In genomic region chr4:3204021-3204431, GRCh38 we compare ENCODE assay signal across 11 cellular contexts. TPM values are rescaled to one million over a fixed set of nuclear protein-coding genes. Genes with fewer than 3 reads are reported as not detected.
DNase-seq lines count a peak whose midpoint lies in the region; ATAC-seq and TF ChIP-seq lines count a peak whose summit lies in the region.
"Had no signal": no experiment of that assay in that cellular context is flagged by ENCODE, and none has a peak within 500 bp of the region (broad histone marks: within the 10 kb centered on the region; RNA-seq: fewer than 3 reads in every experiment).

No MANE protein-coding gene starts in this region.

- no peak overlapping the region for H3K9ac ChIP-seq in neural progenitor cell

- H3K36me3 Mint-ChIP-seq in activated CD4-positive, alpha-beta T cell treated with anti-CD3 and anti-CD28 coated beads, Interleukin-2, amount 10 ng/mL, durations not matched to agents 7 days and 5 days (ENCODE audit: low read depth) = peaks cover 62% of the 10 kb centered on the region
- peaks cover 38% of the 10 kb centered on the region for H3K36me3 Mint-ChIP-seq in activated CD4-positive, alpha-beta T cell treated with anti-CD3 and anti-CD28 coated beads, Interleukin-2, amount 10 ng/mL, durations not matched to agents 24 days and 14 days (ENCODE audit: low read depth)
- H3K36me3 Mint-ChIP-seq in neural progenitor cell = peaks cover 19% of the 10 kb centered on the region

- H3K27ac ChIP-seq in esophagus muscularis mucosa (replicated peaks in 1 of 4) (peak overlapping the region; percentile 68 to 86 (median 75)), upper lobe of right lung (peak overlapping the region; percentile 33), neural progenitor cell (no peak overlapping the region)
- H3K27ac ChIP-seq: A549 had no signal

- H3K4me2 ChIP-seq in neural progenitor cell = no peak overlapping the region
- H3K4me2 ChIP-seq: A549 had no signal

- H3K27me3 Mint-ChIP-seq in activated CD4-positive, alpha-beta T cell treated with anti-CD3 and anti-CD28 coated beads, Interleukin-2, amount 10 ng/mL, durations not matched to agents 7 days and 5 days = no peaks in the 10 kb centered on the region
- no peaks in the 10 kb centered on the region for H3K27me3 Mint-ChIP-seq in activated CD4-positive, alpha-beta T cell treated with anti-CD3 and anti-CD28 coated beads, Interleukin-2, amount 10 ng/mL, durations not matched to agents 24 days and 14 days
- no peaks in the 10 kb centered on the region for H3K27me3 Mint-ChIP-seq in neural progenitor cell (ENCODE audit: insufficient read depth, low read depth)

- DNase-seq in activated CD4-positive, alpha-beta T cell treated with anti-CD3 and anti-CD28 coated beads, Interleukin-2, amount 10 ng/mL, durations not matched to agents 7 days and 5 days = no peak
- DNase-seq in activated CD4-positive, alpha-beta T cell treated with anti-CD3 and anti-CD28 coated beads, Interleukin-2, amount 10 ng/mL, durations not matched to agents 24 days and 14 days = no peak
- DNase-seq in esophagus muscularis mucosa (ENCODE audit: extremely low spot score) (peak; percentile 95), mesenteric fat pad (ENCODE audit: low spot score) (peak; percentile 47), upper lobe of right lung (no peak), neural progenitor cell (ENCODE audit: low spot score) (no peak)
- DNase-seq: activated T-cell treated with anti-CD3 and anti-CD28 coated beads, Interleukin-2, amount 50 U/mL, for 1 hour; NCI-H1417 treated with DMSO at 0.1 percent for 48 hours had no signal

- H3K36me3 ChIP-seq in esophagus muscularis mucosa (peaks cover 4 to 59% (median 42%) of the 10 kb centered on the region in 4 donors), upper lobe of right lung (peaks cover 44% of the 10 kb centered on the region), neural progenitor cell (peaks cover 9% of the 10 kb centered on the region)

- H3K9me3 Mint-ChIP-seq in activated CD4-positive, alpha-beta T cell treated with anti-CD3 and anti-CD28 coated beads, Interleukin-2, amount 10 ng/mL, durations not matched to agents 7 days and 5 days = no peaks in the 10 kb centered on the region
- no peaks in the 10 kb centered on the region for H3K9me3 Mint-ChIP-seq in activated CD4-positive, alpha-beta T cell treated with anti-CD3 and anti-CD28 coated beads, Interleukin-2, amount 10 ng/mL, durations not matched to agents 24 days and 14 days
- no peaks in the 10 kb centered on the region for H3K9me3 Mint-ChIP-seq in neural progenitor cell

- no peaks in the 10 kb centered on the region for H3K9me3 ChIP-seq in esophagus muscularis mucosa
- H3K9me3 ChIP-seq in upper lobe of right lung = no peaks in the 10 kb centered on the region
- no peaks in the 10 kb centered on the region for H3K9me3 ChIP-seq in neural progenitor cell (ENCODE audit: low read depth)
- H3K9me3 ChIP-seq: A549 had no signal

- H3K27me3 ChIP-seq in esophagus muscularis mucosa = no peaks in the 10 kb centered on the region
- no peaks in the 10 kb centered on the region for H3K27me3 ChIP-seq in upper lobe of right lung
- no peaks in the 10 kb centered on the region for H3K27me3 ChIP-seq in neural progenitor cell

- 23% methylated on average over 8 of the region's 8 CpGs for WGBS in esophagus muscularis mucosa

- no peaks in the 10 kb centered on the region for H3F3A ChIP-seq in neural progenitor cell (ENCODE audit: low read depth)

- no peak overlapping the region for H2AFZ ChIP-seq in neural progenitor cell (replicated peaks)

- intact Hi-C loops in activated CD4-positive, alpha-beta T cell treated with anti-CD3 and anti-CD28 coated beads, Interleukin-2, amount 10 ng/mL, durations not matched to agents 24 days and 14 days (cut with micrococcal nuclease) = loop anchor here (5.0 kb wide), 3 partner anchors 97 to 753 kb away; no protein-coding TSS in a partner anchor
- intact Hi-C loops in esophagus muscularis mucosa (cut with DNase I) (loop anchor here (5.0 to 10.0 kb wide), 2 partner anchors 88 to 99 kb away; partner anchors contain the start of gene RGS12), upper lobe of right lung (cut with DNase I) (no loop called here)

- no peak overlapping the region for H3K4me3 Mint-ChIP-seq in activated CD4-positive, alpha-beta T cell treated with anti-CD3 and anti-CD28 coated beads, Interleukin-2, amount 10 ng/mL, durations not matched to agents 7 days and 5 days
- H3K4me3 Mint-ChIP-seq in activated CD4-positive, alpha-beta T cell treated with anti-CD3 and anti-CD28 coated beads, Interleukin-2, amount 10 ng/mL, durations not matched to agents 24 days and 14 days = no peak overlapping the region
- H3K4me3 Mint-ChIP-seq in neural progenitor cell = no peak overlapping the region

- peak overlapping the region in 3 of 4 donors; percentile 9 to 24 (median 22) for H3K4me3 ChIP-seq in esophagus muscularis mucosa
- no peak overlapping the region for H3K4me3 ChIP-seq in upper lobe of right lung
- no peak overlapping the region for H3K4me3 ChIP-seq in neural progenitor cell
- H3K4me3 ChIP-seq: A549 had no signal

- H3K4me1 ChIP-seq in esophagus muscularis mucosa (peaks cover 14 to 67% (median 58%) of the 10 kb centered on the region in 4 donors), upper lobe of right lung (peaks cover 46% of the 10 kb centered on the region), neural progenitor cell (peaks cover 13% of the 10 kb centered on the region)
- H3K4me1 ChIP-seq: A549 had no signal

- CTCF ChIA-PET in activated CD4-positive, alpha-beta T cell treated with anti-CD3 and anti-CD28 coated beads, Interleukin-2, amount 10 ng/mL, durations not matched to agents 7 days and 5 days (lab: Charles Lee) = no interaction called here

- TF ChIP-seq POLR2A in esophagus muscularis mucosa (IDR thresholded peaks at IDR 0.05; ENCODE audit: low read depth) = no peak

- H3K79me2 ChIP-seq in neural progenitor cell (ENCODE audit: low read depth) = no peaks in the 10 kb centered on the region

- peak overlapping the region; percentile 13 for H3K27ac Mint-ChIP-seq in activated CD4-positive, alpha-beta T cell treated with anti-CD3 and anti-CD28 coated beads, Interleukin-2, amount 10 ng/mL, durations not matched to agents 7 days and 5 days
- H3K27ac Mint-ChIP-seq in activated CD4-positive, alpha-beta T cell treated with anti-CD3 and anti-CD28 coated beads, Interleukin-2, amount 10 ng/mL, durations not matched to agents 24 days and 14 days = no peak overlapping the region
- H3K27ac Mint-ChIP-seq in neural progenitor cell = no peak overlapping the region

- peaks cover 45% of the 10 kb centered on the region for H3K4me1 Mint-ChIP-seq in activated CD4-positive, alpha-beta T cell treated with anti-CD3 and anti-CD28 coated beads, Interleukin-2, amount 10 ng/mL, durations not matched to agents 7 days and 5 days
- peaks cover 31% of the 10 kb centered on the region for H3K4me1 Mint-ChIP-seq in activated CD4-positive, alpha-beta T cell treated with anti-CD3 and anti-CD28 coated beads, Interleukin-2, amount 10 ng/mL, durations not matched to agents 24 days and 14 days
- peaks cover 42% of the 10 kb centered on the region for H3K4me1 Mint-ChIP-seq in neural progenitor cell

- peak; percentile 52 for ATAC-seq in upper lobe of right lung
- ATAC-seq in HG03354 (IDR thresholded peaks at IDR 0.05; ENCODE audit: poor library complexity, severe bottlenecking, unreplicated experiment) = no peak
- no peak for ATAC-seq in GM21390 (IDR thresholded peaks at IDR 0.05; ENCODE audit: unreplicated experiment)
- ATAC-seq: A549 had no signal

- POLR2A ChIA-PET in activated CD4-positive, alpha-beta T cell treated with anti-CD3 and anti-CD28 coated beads, Interleukin-2, amount 10 ng/mL, durations not matched to agents 7 days and 5 days (lab: Charles Lee) = no interaction called here

- peaks cover 7% of the 10 kb centered on the region for H4K20me1 ChIP-seq in neural progenitor cell (ENCODE audit: low read depth)

- peak; percentile 77 for TF ChIP-seq EP300 in esophagus muscularis mucosa (IDR thresholded peaks at IDR 0.05)

- no peak for TF ChIP-seq CTCF in esophagus muscularis mucosa (IDR thresholded peaks at IDR 0.05)
- no peak for TF ChIP-seq CTCF in upper lobe of right lung (IDR thresholded peaks at IDR 0.05)
- no peak for TF ChIP-seq CTCF in neural progenitor cell (IDR thresholded peaks at IDR 0.05)

RNA-seq across cellular contexts. Expression of gene MSANTD1, which starts 44.9 kb away (rescaled TPM):
- under 1 TPM; 0.87 to 0.94 TPM for total RNA-seq in activated CD4-positive, alpha-beta T cell treated with anti-CD3 and anti-CD28 coated beads, Interleukin-2, amount 10 ng/mL, durations not matched to agents 7 days and 5 days
- 0.62 and 0.70 TPM in 2 replicates for total RNA-seq in activated CD4-positive, alpha-beta T cell treated with anti-CD3 and anti-CD28 coated beads, Interleukin-2, amount 10 ng/mL, durations not matched to agents 24 days and 14 days
- under 1 TPM; 0.06 to 0.83 (median 0.40) TPM for total RNA-seq in esophagus muscularis mucosa
- total RNA-seq in mesenteric fat pad = 0.80 TPM
- total RNA-seq in upper lobe of right lung = 1.0 TPM
- 0.17 and 0.25 TPM in 2 replicates for total RNA-seq in neural progenitor cell (ENCODE audit: low replicate concordance)

Comparison
In these comparisons a context has a peak if more than half of its experiments do, and no peak if none do; other contexts are left out.
1. DNase-seq: peak in esophagus muscularis mucosa (single experiment) and mesenteric fat pad (single experiment); none in activated CD4-positive, alpha-beta T cell treated with anti-CD3 and anti-CD28 coated beads, Interleukin-2, amount 10 ng/mL, durations not matched to agents 7 days and 5 days (single experiment), activated CD4-positive, alpha-beta T cell treated with anti-CD3 and anti-CD28 coated beads, Interleukin-2, amount 10 ng/mL, durations not matched to agents 24 days and 14 days (single experiment), upper lobe of right lung (single experiment) and neural progenitor cell (single experiment).
2. H3K4me3 ChIP-seq: peak in esophagus muscularis mucosa (3 of 4); none in upper lobe of right lung (single experiment) and neural progenitor cell (single experiment).